In the genomic region with DNA sequence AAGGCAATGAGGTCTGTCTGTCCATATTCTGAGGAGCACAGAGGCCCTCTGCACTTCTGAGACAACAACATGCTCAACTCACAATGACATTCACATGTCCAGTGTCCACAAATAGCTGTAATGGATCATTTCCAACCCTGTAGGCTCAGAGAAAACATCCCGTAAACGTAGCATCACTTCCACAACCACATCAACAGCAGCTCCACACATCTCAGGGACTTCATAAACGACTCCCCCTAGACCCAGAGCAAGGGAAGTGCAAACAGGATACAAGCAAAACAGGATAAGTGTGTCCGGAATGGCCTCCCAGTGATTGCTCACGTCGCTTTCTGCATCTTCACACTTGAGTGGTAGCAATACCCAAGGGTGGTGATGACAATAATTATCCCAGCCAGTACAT, we compare ENCODE assay signal across 26 cellular contexts.
DNase-seq lines count a peak whose midpoint lies in the region; ATAC-seq and TF ChIP-seq lines count a peak whose summit lies in the region.
"Had no signal": no experiment of that assay in that cellular context is flagged by ENCODE, and none has a peak within 500 bp of the region (broad histone marks: within the 10 kb centered on the region; RNA-seq: fewer than 3 reads in every experiment).

No MANE protein-coding gene starts in this region.

- no peaks in the 10 kb centered on the region for H3K27me3 Mint-ChIP-seq in activated CD8-positive, alpha-beta memory T cell treated with anti-CD3 and anti-CD28 coated beads, Interleukin-2, amount 10 ng/mL, durations not matched to agents 7 days and 5 days
- H3K27me3 Mint-ChIP-seq: activated CD4-positive, alpha-beta T cell treated with anti-CD3 and anti-CD28 coated beads, Interleukin-2, amount 10 ng/mL, durations not matched to agents 7 days and 5 days; stimulated activated naive CD8-positive, alpha-beta T cell treated with anti-CD3 and anti-CD28 coated beads, Interleukin-15, Interleukin-2, amounts not matched to agents 100 ng/mL and 50 ng/mL, for 24 hours had no signal

- no peaks in the 10 kb centered on the region for H3K9me3 Mint-ChIP-seq in activated CD8-positive, alpha-beta memory T cell treated with anti-CD3 and anti-CD28 coated beads, Interleukin-2, amount 10 ng/mL, durations not matched to agents 7 days and 5 days (ENCODE audit: low read depth)
- H3K9me3 Mint-ChIP-seq: activated CD4-positive, alpha-beta T cell treated with anti-CD3 and anti-CD28 coated beads, Interleukin-2, amount 10 ng/mL, durations not matched to agents 7 days and 5 days; activated T-cell treated with anti-CD3 and anti-CD28 coated beads, Interleukin-2, amount 50 U/mL, for 4 hours; CD8-positive, alpha-beta T cell; stimulated activated naive CD8-positive, alpha-beta T cell treated with anti-CD3 and anti-CD28 coated beads, Interleukin-15, Interleukin-2, amounts not matched to agents 100 ng/mL and 50 ng/mL, for 24 hours had no signal

- no peaks in the 10 kb centered on the region for H3K9me3 ChIP-seq in SK-N-SH
- H3K9me3 ChIP-seq in hepatocyte (ENCODE audit: low read depth): no peaks in the 10 kb centered on the region
- no peaks in the 10 kb centered on the region for H3K9me3 ChIP-seq in stomach smooth muscle (ENCODE audit: control insufficient read depth in 2 of 2, low read length in 2 of 2)
- H3K9me3 ChIP-seq: neutrophil, Peyer's patch, SJSA1, thyroid gland had no signal

- H3K79me2 ChIP-seq in SK-N-SH (ENCODE audit: insufficient read depth) (no peaks in the 10 kb centered on the region), hepatocyte (no peaks in the 10 kb centered on the region)

- no peak overlapping the region for H3K27ac Mint-ChIP-seq in activated CD8-positive, alpha-beta memory T cell treated with anti-CD3 and anti-CD28 coated beads, Interleukin-2, amount 10 ng/mL, durations not matched to agents 7 days and 5 days
- H3K27ac Mint-ChIP-seq: activated CD4-positive, alpha-beta T cell treated with anti-CD3 and anti-CD28 coated beads, Interleukin-2, amount 10 ng/mL, durations not matched to agents 7 days and 5 days; CD8-positive, alpha-beta T cell; IgD-negative memory B cell; progenitor cell of endocrine pancreas; stimulated activated naive CD8-positive, alpha-beta T cell treated with anti-CD3 and anti-CD28 coated beads, Interleukin-15, Interleukin-2, amounts not matched to agents 100 ng/mL and 50 ng/mL, for 24 hours; T-helper 17 cell had no signal

- POLR2A ChIA-PET in SK-N-SH (lab: Yijun Ruan, JAX): interaction anchor here (0.7 to 1.1 kb wide), 2 partner anchors 39 to 155 kb away, joined by 3 read pairs; no protein-coding TSS in a partner anchor

- 63% methylated on average over 6 of the region's 6 CpGs for WGBS in SK-N-SH (ENCODE audit: low lambda C conversion rate)
- WGBS in hepatocyte (ENCODE audit: low lambda C conversion rate, missing lambda C conversion rate): 53% methylated on average over 6 of the region's 6 CpGs

- CTCF ChIA-PET in SK-N-SH (lab: Yijun Ruan, JAX): interaction anchor here (0.8 to 3.3 kb wide), 8 partner anchors 11 to 298 kb away, joined by 3 to 8 read pairs (median 4); no protein-coding TSS in a partner anchor
- CTCF ChIA-PET in activated CD8-positive, alpha-beta memory T cell treated with anti-CD3 and anti-CD28 coated beads, Interleukin-2, amount 10 ng/mL, durations not matched to agents 7 days and 5 days (lab: Charles Lee): no interaction called here

- peak; percentile 40; the same call in 1 of the 2 replicates for TF ChIP-seq RAD21 in SK-N-SH (IDR thresholded peaks at IDR 0.05; ENCODE audit: low read length)

- no peaks in the 10 kb centered on the region for H3F3A ChIP-seq in SK-N-SH (replicated peaks; ENCODE audit: insufficient read depth)

- H3K9ac ChIP-seq in SK-N-SH: no peak overlapping the region
- H3K9ac ChIP-seq in stomach smooth muscle (ENCODE audit: low read length in 2 of 2): no peak overlapping the region

- intact Hi-C loops in posterior cingulate gyrus (cut with DNase I): no loop called here

- no peak for TF ChIP-seq EP300 in SK-N-SH (IDR thresholded peaks at IDR 0.05; ENCODE audit: borderline replicate concordance in 1 of 2, low read depth in 1 of 2, low read length in 1 of 2)

- DNase-seq in SK-N-SH (peak; percentile 36), fibroblast of pulmonary artery (ENCODE audit: low read depth) (peak; percentile 8), hepatocyte (ENCODE audit: low spot score) (no peak), posterior cingulate gyrus (no peak)
- DNase-seq in activated CD8-positive, alpha-beta memory T cell treated with anti-CD3 and anti-CD28 coated beads, Interleukin-2, amount 10 ng/mL, durations not matched to agents 7 days and 5 days: no peak
- DNase-seq: activated CD4-positive, alpha-beta T cell treated with anti-CD3 and anti-CD28 coated beads, Interleukin-2, amount 10 ng/mL, durations not matched to agents 7 days and 5 days; activated gamma-delta T cell treated with Interleukin-2 at 50 U/mL for 16 hours; activated T-cell treated with anti-CD3 and anti-CD28 coated beads, Interleukin-2, amount 50 U/mL, for 4 hours; CD8-positive, alpha-beta T cell; DMS153; GOT3; mesendoderm; NCI-H1092; NCI-H187 treated with DMSO at 0.1 percent for 48 hours; NCI-H526 treated with DMSO at 0.1 percent for 48 hours; Peyer's patch; T-helper 17 cell; thyroid gland had no signal

- H3K9me2 ChIP-seq in SK-N-SH (no peaks in the 10 kb centered on the region), hepatocyte (replicated peaks; ENCODE audit: insufficient read depth) (no peaks in the 10 kb centered on the region)

- peak overlapping the region in 1 of 2 experiments; percentile 99; a peak in 2 of 4 replicates for H3K27ac ChIP-seq in SK-N-SH (ENCODE audit: low read depth in 2 of 2, low read length in 1 of 2)
- peak overlapping the region; percentile 63 for H3K27ac ChIP-seq in hepatocyte
- peak overlapping the region; percentile 73 for H3K27ac ChIP-seq in stomach smooth muscle (ENCODE audit: low read length)
- H3K27ac ChIP-seq: neutrophil, Peyer's patch, SJSA1, thyroid gland had no signal

- H3K36me3 Mint-ChIP-seq in activated CD8-positive, alpha-beta memory T cell treated with anti-CD3 and anti-CD28 coated beads, Interleukin-2, amount 10 ng/mL, durations not matched to agents 7 days and 5 days: no peaks in the 10 kb centered on the region
- H3K36me3 Mint-ChIP-seq: CD8-positive, alpha-beta T cell; IgD-negative memory B cell had no signal

- H3K27me3 ChIP-seq in SK-N-SH (ENCODE audit: insufficient read depth) (no peaks in the 10 kb centered on the region), hepatocyte (peaks cover 6% of the 10 kb centered on the region), stomach smooth muscle (ENCODE audit: control insufficient read depth in 1 of 2, insufficient read depth in 2 of 2, low read length in 2 of 2) (no peaks in the 10 kb centered on the region)
- H3K27me3 ChIP-seq: neutrophil, Peyer's patch, SJSA1, thyroid gland had no signal

- H2AFZ ChIP-seq in SK-N-SH (ENCODE audit: low read depth) (no peak overlapping the region), hepatocyte (no peak overlapping the region)

- H3K36me3 ChIP-seq in SK-N-SH (replicated peaks in 1 of 2; ENCODE audit: control insufficient read depth in 1 of 2, insufficient read depth in 2 of 2, low read length in 1 of 2) (no peaks in the 10 kb centered on the region), hepatocyte (replicated peaks; ENCODE audit: insufficient read depth, low read depth) (no peaks in the 10 kb centered on the region), stomach smooth muscle (ENCODE audit: control insufficient read depth in 2 of 2, insufficient read depth in 2 of 2, low read length in 2 of 2) (no peaks in the 10 kb centered on the region)
- H3K36me3 ChIP-seq: neutrophil, Peyer's patch, SJSA1, thyroid gland had no signal

- TF ChIP-seq CTCF in SK-N-SH (IDR thresholded peaks at IDR 0.05): no peak
- peak; percentile 4 for TF ChIP-seq CTCF in fibroblast of pulmonary artery (IDR thresholded peaks at IDR 0.05; ENCODE audit: low read length, missing control alignments)
- TF ChIP-seq CTCF in hepatocyte (IDR thresholded peaks at IDR 0.05; ENCODE audit: poor library complexity): no peak

- ATAC-seq in SK-N-SH treated with all-trans-retinoic acid at 6 μM for 48 hours: no peak
- ATAC-seq in GM18907 (IDR thresholded peaks at IDR 0.05; ENCODE audit: unreplicated experiment): no peak
- ATAC-seq in activated CD8-positive, alpha-beta memory T cell treated with anti-CD3 and anti-CD28 coated beads, Interleukin-2, amount 10 ng/mL, durations not matched to agents 7 days and 5 days: no peak
- ATAC-seq: activated T-cell treated with anti-CD3 and anti-CD28 coated beads, Interleukin-2, amount 50 U/mL, for 4 hours; CD8-positive, alpha-beta T cell; T-helper 17 cell had no signal

- H3K4me3 ChIP-seq in SK-N-SH (ENCODE audit: low read depth in 2 of 2, low read length in 1 of 2) (no peak overlapping the region), fibroblast of pulmonary artery (replicated peaks; ENCODE audit: low read depth, low read length) (no peak overlapping the region), hepatocyte (no peak overlapping the region), stomach smooth muscle (ENCODE audit: low read length in 2 of 2) (peak overlapping the region in 1 of 2 donors; percentile 35)
- H3K4me3 ChIP-seq: Peyer's patch, SJSA1, thyroid gland had no signal

- no peak overlapping the region for H3K4me2 ChIP-seq in SK-N-SH
- H3K4me2 ChIP-seq in hepatocyte: peak overlapping the region; percentile 23

- no peak overlapping the region for H3K4me3 Mint-ChIP-seq in activated CD8-positive, alpha-beta memory T cell treated with anti-CD3 and anti-CD28 coated beads, Interleukin-2, amount 10 ng/mL, durations not matched to agents 7 days and 5 days
- H3K4me3 Mint-ChIP-seq: activated CD4-positive, alpha-beta T cell treated with anti-CD3 and anti-CD28 coated beads, Interleukin-2, amount 10 ng/mL, durations not matched to agents 7 days and 5 days; activated T-cell treated with anti-CD3 and anti-CD28 coated beads, Interleukin-2, amount 50 U/mL, for 4 hours; CD8-positive, alpha-beta T cell; IgD-negative memory B cell; stimulated activated naive CD8-positive, alpha-beta T cell treated with anti-CD3 and anti-CD28 coated beads, Interleukin-15, Interleukin-2, amounts not matched to agents 100 ng/mL and 50 ng/mL, for 24 hours; T-helper 17 cell had no signal

- no peaks in the 10 kb centered on the region for H4K20me1 ChIP-seq in SK-N-SH (ENCODE audit: insufficient read depth)
- H4K20me1 ChIP-seq in hepatocyte (ENCODE audit: insufficient read depth, poor library complexity, severe bottlenecking): no peaks in the 10 kb centered on the region

- H3K4me1 Mint-ChIP-seq in activated CD8-positive, alpha-beta memory T cell treated with anti-CD3 and anti-CD28 coated beads, Interleukin-2, amount 10 ng/mL, durations not matched to agents 7 days and 5 days: no peaks in the 10 kb centered on the region
- H3K4me1 Mint-ChIP-seq: activated CD4-positive, alpha-beta T cell treated with anti-CD3 and anti-CD28 coated beads, Interleukin-2, amount 10 ng/mL, durations not matched to agents 7 days and 5 days; IgD-negative memory B cell; T-helper 17 cell had no signal

- peaks cover 0 to 18% of the 10 kb centered on the region in 2 experiments; a peak in 2 of 4 replicates for H3K4me1 ChIP-seq in SK-N-SH (ENCODE audit: control insufficient read depth in 1 of 2, insufficient read depth in 2 of 2, low read depth in 1 of 2, low read length in 1 of 2)
- H3K4me1 ChIP-seq in hepatocyte (ENCODE audit: insufficient read depth): peaks cover 18% of the 10 kb centered on the region
- H3K4me1 ChIP-seq in stomach smooth muscle (ENCODE audit: control insufficient read depth, insufficient read depth, low read length): peaks cover 14% of the 10 kb centered on the region
- H3K4me1 ChIP-seq: Peyer's patch, SJSA1 had no signal

Comparison
In these comparisons a context has a peak if more than half of its experiments do, and no peak if none do; other contexts are left out.
1. DNase-seq: peak in SK-N-SH (single experiment) and fibroblast of pulmonary artery (single experiment); none in hepatocyte (single experiment), posterior cingulate gyrus (0 of 10) and activated CD8-positive, alpha-beta memory T cell treated with anti-CD3 and anti-CD28 coated beads, Interleukin-2, amount 10 ng/mL, durations not matched to agents 7 days and 5 days (single experiment).